1 cellular context compared by ENCODE assay signal in the genomic region with DNA sequence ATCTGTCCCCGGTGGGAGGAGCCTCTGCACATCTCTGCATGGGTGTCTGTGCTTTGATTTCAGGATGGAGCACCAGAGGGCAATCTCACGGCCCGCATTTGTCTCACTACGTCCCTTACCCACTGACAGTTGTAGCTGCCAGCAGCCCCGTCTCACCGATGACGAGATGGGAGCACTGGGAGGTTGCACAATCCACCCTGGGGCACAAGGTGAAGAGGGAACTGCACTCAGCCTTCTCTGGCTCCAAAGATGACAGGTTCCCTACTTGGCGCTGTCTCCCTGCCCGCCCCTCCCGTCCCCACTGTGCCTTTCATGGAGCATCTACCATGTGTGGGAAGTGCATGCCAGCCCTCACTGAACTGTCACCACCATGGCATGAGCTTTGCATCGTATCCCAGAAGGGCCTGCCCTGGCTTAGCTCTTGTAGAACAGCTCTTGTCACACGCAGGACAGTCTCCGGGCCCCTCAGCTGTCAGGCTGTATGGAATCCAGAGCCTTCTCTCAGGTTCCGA.
TF ChIP-seq lines count a peak whose summit lies in the region.

No MANE protein-coding gene starts in this region.

TF ChIP-seq in HepG2, 621 proteins besides CTCF, POLR2A, EP300 and RAD21 (continued from another document):
- TF ChIP-seq, protein P1, sequence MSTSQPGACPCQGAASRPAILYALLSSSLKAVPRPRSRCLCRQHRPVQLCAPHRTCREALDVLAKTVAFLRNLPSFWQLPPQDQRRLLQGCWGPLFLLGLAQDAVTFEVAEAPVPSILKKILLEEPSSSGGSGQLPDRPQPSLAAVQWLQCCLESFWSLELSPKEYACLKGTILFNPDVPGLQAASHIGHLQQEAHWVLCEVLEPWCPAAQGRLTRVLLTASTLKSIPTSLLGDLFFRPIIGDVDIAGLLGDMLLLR (CRISPR knock-in tag; IDR thresholded peaks at IDR 0.05): no peak
- TF ChIP-seq POLR2AphosphoS5 (IDR thresholded peaks at IDR 0.05; ENCODE audit: low read depth, low read length) (no peak), ZNF138 (CRISPR knock-in tag; IDR thresholded peaks at IDR 0.05; ENCODE audit: low read depth) (no peak), POLR2G (IDR thresholded peaks at IDR 0.05; ENCODE audit: low read depth, low read length) (no peak), FIP1L1 (IDR thresholded peaks at IDR 0.05; ENCODE audit: borderline replicate concordance, insufficient read depth, low read depth, low read length) (no peak), ZNF432 (CRISPR knock-in tag; IDR thresholded peaks at IDR 0.05; ENCODE audit: borderline replicate concordance) (no peak)
